In the genomic region with DNA sequence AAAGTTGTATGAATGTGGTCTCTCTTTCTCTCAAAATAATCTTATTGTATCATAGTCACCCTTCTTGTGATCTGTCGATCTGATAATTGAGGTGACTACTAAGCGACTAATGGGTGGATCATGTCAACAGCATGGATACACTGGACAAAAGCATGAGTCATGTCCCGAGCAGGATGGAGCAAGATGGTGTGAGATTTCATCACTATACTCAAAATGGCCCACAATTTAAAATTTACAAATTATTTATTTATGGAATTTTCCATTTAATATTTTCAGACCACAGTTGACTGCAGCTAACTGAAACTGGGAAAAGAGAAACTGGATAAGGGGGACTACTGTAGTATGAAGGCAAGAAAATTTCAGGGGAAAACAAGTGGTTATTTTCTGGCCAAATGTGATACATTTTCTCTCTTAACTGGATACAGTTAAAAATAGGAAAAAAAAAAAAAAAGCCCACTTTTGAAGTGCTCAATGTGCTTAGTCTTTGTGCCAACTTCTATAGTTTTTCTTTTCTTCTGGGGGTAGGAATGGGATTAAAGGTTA, we compare ENCODE assay signal across 9 cellular contexts. TPM values are rescaled to one million over a fixed set of nuclear protein-coding genes. Genes with fewer than 3 reads are reported as not detected.
DNase-seq lines count a peak whose midpoint lies in the region; ATAC-seq and TF ChIP-seq lines count a peak whose summit lies in the region.
"Had no signal": no experiment of that assay in that cellular context is flagged by ENCODE, and none has a peak within 500 bp of the region (broad histone marks: within the 10 kb centered on the region; RNA-seq: fewer than 3 reads in every experiment).

No MANE protein-coding gene starts in this region.

- peaks cover 0 to 3% (median under 1%) of the 10 kb centered on the region in 7 donors for H3K9me3 Mint-ChIP-seq in CD14-positive monocyte
- H3K9me3 Mint-ChIP-seq in activated T-helper 17 cell treated with anti-CD3 and anti-CD28 coated beads, Interleukin-2, amount 50 U/mL, for 72 hours: no peaks in the 10 kb centered on the region
- H3K9me3 Mint-ChIP-seq: endodermal cell had no signal

- no peak overlapping the region for H3K4me3 Mint-ChIP-seq in CD14-positive monocyte
- H3K4me3 Mint-ChIP-seq in activated T-helper 17 cell treated with anti-CD3 and anti-CD28 coated beads, Interleukin-2, amount 50 U/mL, for 72 hours: peak overlapping the region; percentile 43
- H3K4me3 Mint-ChIP-seq: endodermal cell had no signal

- TF ChIP-seq POLR2A in GM18505 (IDR thresholded peaks at IDR 0.05; ENCODE audit: borderline replicate concordance, extremely low read depth, insufficient read depth, insufficient read length): no peak

- intact Hi-C loops in CD14-positive monocyte (cut with micrococcal nuclease): no loop called here

- H3K4me1 Mint-ChIP-seq in CD14-positive monocyte: peaks cover 14% of the 10 kb centered on the region
- H3K4me1 Mint-ChIP-seq in activated T-helper 17 cell treated with anti-CD3 and anti-CD28 coated beads, Interleukin-2, amount 50 U/mL, for 72 hours: peaks cover 30% of the 10 kb centered on the region
- H3K4me1 Mint-ChIP-seq: endodermal cell had no signal

- TF ChIP-seq CTCF in CD14-positive monocyte (IDR thresholded peaks at IDR 0.05): no peak

- peaks cover 5 to 16% of the 10 kb centered on the region in 2 donors for H3K36me3 Mint-ChIP-seq in CD14-positive monocyte
- peaks cover 18% of the 10 kb centered on the region for H3K36me3 Mint-ChIP-seq in activated T-helper 17 cell treated with anti-CD3 and anti-CD28 coated beads, Interleukin-2, amount 50 U/mL, for 72 hours (ENCODE audit: low read depth)

- no peaks in the 10 kb centered on the region for H3K27me3 Mint-ChIP-seq in CD14-positive monocyte (ENCODE audit: low read depth in 3 of 3)
- H3K27me3 Mint-ChIP-seq in activated T-helper 17 cell treated with anti-CD3 and anti-CD28 coated beads, Interleukin-2, amount 50 U/mL, for 72 hours: no peaks in the 10 kb centered on the region

- peak overlapping the region in 2 of 7 donors; percentile 50 to 57 for H3K27ac Mint-ChIP-seq in CD14-positive monocyte
- H3K27ac Mint-ChIP-seq in activated T-helper 17 cell treated with anti-CD3 and anti-CD28 coated beads, Interleukin-2, amount 50 U/mL, for 72 hours: peak overlapping the region; percentile 73
- H3K27ac Mint-ChIP-seq: endodermal cell had no signal

- DNase-seq in CD14-positive monocyte (ENCODE audit: low spot score) (peak; percentile 70), HS-27A (ENCODE audit: low read depth) (peak; percentile 88), kidney glomerular epithelial cell (lab: John Stamatoyannopoulos, UW) (peak; percentile 62), NCI-H187 treated with DMSO at 0.1 percent for 48 hours (lab: John Stamatoyannopoulos, UW) (no peak), NCI-H1930 (lab: John Stamatoyannopoulos, UW) (no peak), cerebellum (ENCODE audit: low spot score) (no peak)
- DNase-seq: endodermal cell had no signal

- peak; percentile 80 for ATAC-seq in activated T-helper 17 cell treated with anti-CD3 and anti-CD28 coated beads, Interleukin-2, amount 50 U/mL, for 72 hours (replicated peaks)
- ATAC-seq in GM18505 (IDR thresholded peaks at IDR 0.05; ENCODE audit: unreplicated experiment): no peak

RNA-seq across cellular contexts. Expression of a gene that starts 25.3 kb away (rescaled TPM):
- polyA plus RNA-seq in CD14-positive monocyte: 1 to 10 TPM; 4.8 to 5.5 TPM
- total RNA-seq in activated T-helper 17 cell treated with anti-CD3 and anti-CD28 coated beads, Interleukin-2, amount 50 U/mL, for 72 hours: 1 to 10 TPM; 3.0 to 3.8 TPM
- total RNA-seq in cerebellum: 1.9 TPM

Comparison
In these comparisons a context has a peak if more than half of its experiments do, and no peak if none do; other contexts are left out.
1. DNase-seq: peak in CD14-positive monocyte (single experiment), HS-27A (single experiment) and kidney glomerular epithelial cell (single experiment); none in NCI-H187 treated with DMSO at 0.1 percent for 48 hours (single experiment), NCI-H1930 (0 of 2) and cerebellum (single experiment).